24 cellular contexts compared by ENCODE assay signal in genomic region chr15:63367900-63368299, GRCh38. TPM values are rescaled to one million over a fixed set of nuclear protein-coding genes. Genes with fewer than 3 reads are reported as not detected.
"Had no signal": no experiment of that assay in that cellular context is flagged by ENCODE, and none has a peak within 500 bp of the region (broad histone marks: within the 10 kb centered on the region; RNA-seq: fewer than 3 reads in every experiment).

No MANE protein-coding gene starts in this region.

- H3K27me3 Mint-ChIP-seq: activated naive CD8-positive, alpha-beta T cell; brain; naive B cell had no signal

- H3K27me3 ChIP-seq: left lung, right atrium auricular region had no signal

- H3K36me3 Mint-ChIP-seq: activated CD8-positive, alpha-beta memory T cell treated with anti-CD3 and anti-CD28 coated beads, Interleukin-2, amount 10 ng/mL, durations not matched to agents 7 days and 5 days; activated naive CD8-positive, alpha-beta T cell; brain; naive B cell; type B pancreatic cell had no signal

- FAIRE-seq: colon had no signal

- H3K4me3 ChIP-seq: left lung, prostate gland, right atrium auricular region had no signal

- H3K4me3 Mint-ChIP-seq: activated CD4-positive, alpha-beta memory T cell treated with anti-CD3 and anti-CD28 coated beads, Interleukin-2, amount 10 ng/mL, durations not matched to agents 7 days and 5 days; activated CD8-positive, alpha-beta memory T cell treated with anti-CD3 and anti-CD28 coated beads, Interleukin-2, amount 10 ng/mL, durations not matched to agents 7 days and 5 days; activated naive CD8-positive, alpha-beta T cell; brain; naive B cell; neural crest cell; type B pancreatic cell had no signal

- H3K4me1 ChIP-seq: prostate gland had no signal

- H3K9me3 Mint-ChIP-seq: activated CD4-positive, alpha-beta memory T cell treated with anti-CD3 and anti-CD28 coated beads, Interleukin-2, amount 10 ng/mL, durations not matched to agents 7 days and 5 days; brain; naive B cell; neural crest cell; type B pancreatic cell had no signal

- H3K36me3 ChIP-seq: left lung, prostate gland, right atrium auricular region had no signal

- H3K27ac ChIP-seq: right atrium auricular region had no signal

- H3K27ac Mint-ChIP-seq: activated CD4-positive, alpha-beta memory T cell treated with anti-CD3 and anti-CD28 coated beads, Interleukin-2, amount 10 ng/mL, durations not matched to agents 7 days and 5 days; activated CD8-positive, alpha-beta memory T cell treated with anti-CD3 and anti-CD28 coated beads, Interleukin-2, amount 10 ng/mL, durations not matched to agents 7 days and 5 days; activated naive CD8-positive, alpha-beta T cell; naive B cell; type B pancreatic cell had no signal

- H3K9me3 ChIP-seq: left lung, prostate gland, right atrium auricular region had no signal

- DNase-seq: activated CD4-positive, alpha-beta memory T cell treated with anti-CD3 and anti-CD28 coated beads, Interleukin-2, amount 10 ng/mL, durations not matched to agents 7 days and 5 days; activated CD4-positive, alpha-beta T cell treated with anti-CD3 and anti-CD28 coated beads for 48 hours; activated CD4-positive, CD25-positive, alpha-beta regulatory T cell; activated CD8-positive, alpha-beta memory T cell treated with anti-CD3 and anti-CD28 coated beads, Interleukin-2, amount 10 ng/mL, durations not matched to agents 7 days and 5 days; amygdala; central memory CD4-positive, alpha-beta T cell; erythroblast; hypothalamus; islet precursor cell; left lung; mammary epithelial cell; naive B cell; stimulated activated CD4-positive, alpha-beta T cell treated with anti-CD3 and anti-CD28 coated beads, Interleukin-12 subunit alpha, Interleukin-12 subunit beta, amount 100 ng/mL, for 4 hours; stimulated activated CD4-positive, alpha-beta T cell treated with anti-CD3 and anti-CD28 coated beads, Interleukin-1b, Interleukin-23, amount 100 ng/mL, for 48 hours; stimulated activated naive CD8-positive, alpha-beta T cell treated with anti-CD3 and anti-CD28 coated beads, Interleukin-15, Interleukin-2, amounts not matched to agents 100 U/mL and 50 U/mL, for 24 hours; T1000 had no signal

- ATAC-seq: activated CD8-positive, alpha-beta memory T cell treated with anti-CD3 and anti-CD28 coated beads, Interleukin-2, amount 10 ng/mL, durations not matched to agents 7 days and 5 days; stimulated activated naive CD8-positive, alpha-beta T cell treated with anti-CD3 and anti-CD28 coated beads, Interleukin-15, Interleukin-2, amounts not matched to agents 100 U/mL and 50 U/mL, for 24 hours had no signal

RNA-seq across cellular contexts. Expression of gene CA12, which starts 13.7 kb away (rescaled TPM):
- total RNA-seq: T-helper 1 cell treated with Interleukin-12 subunit alpha and Interleukin-12 subunit beta and Interleukin-4 antibody, amounts not matched to agents 30 ng/mL and 1 ng/mL, for 36 hours had no signal
